In genomic region chr15:101277943-101278564, GRCh38 we compare ENCODE assay signal across 8 cellular contexts. TPM values are rescaled to one million over a fixed set of nuclear protein-coding genes. Genes with fewer than 3 reads are reported as not detected.
DNase-seq lines count a peak whose midpoint lies in the region; ATAC-seq and TF ChIP-seq lines count a peak whose summit lies in the region.

No MANE protein-coding gene starts in this region.

- H3K27ac ChIP-seq in heart left ventricle: peak overlapping the region; percentile 66 to 97 (median 94)
- H3K27ac ChIP-seq in adrenal gland: peak overlapping the region in 3 of 5 donors; percentile 90 to 96 (median 90)
- peak overlapping the region; percentile 58 to 74 for H3K27ac ChIP-seq in lung (ENCODE audit: low read depth in 1 of 2, low read length in 1 of 2)
- peak overlapping the region; percentile 86 to 96 (median 92) for H3K27ac ChIP-seq in upper lobe of left lung
- H3K27ac ChIP-seq in aorta (ENCODE audit: low read depth in 1 of 2, low read length in 2 of 2): no peak overlapping the region

- H3K36me3 ChIP-seq in heart left ventricle: peaks cover 0 to 69% (median 64%) of the 10 kb centered on the region in 9 donors
- peaks cover 0 to 56% of the 10 kb centered on the region in 2 donors for H3K36me3 ChIP-seq in adrenal gland (replicated peaks in 1 of 2)
- peaks cover 26 to 43% of the 10 kb centered on the region in 2 donors for H3K36me3 ChIP-seq in lung (ENCODE audit: control insufficient read depth in 2 of 2, insufficient read depth in 2 of 2, low read length in 2 of 2)
- peaks cover 20 to 69% (median 46%) of the 10 kb centered on the region in 4 donors for H3K36me3 ChIP-seq in upper lobe of left lung
- H3K36me3 ChIP-seq in aorta (ENCODE audit: control insufficient read depth in 1 of 2, insufficient read depth in 2 of 2, low read length in 1 of 2): peaks cover 4 to 14% of the 10 kb centered on the region in 2 donors

- TF ChIP-seq POLR2A in heart left ventricle (IDR thresholded peaks at IDR 0.05): no peak
- no peak for TF ChIP-seq POLR2A in adrenal gland (IDR thresholded peaks at IDR 0.05)
- TF ChIP-seq POLR2A in upper lobe of left lung (IDR thresholded peaks at IDR 0.05): no peak

- intact Hi-C loops in heart left ventricle (cut with DNase I) (loop anchor here in 1 of 10 donors (10.0 kb wide), 1 partner anchor 673 kb away; the partner anchor contains the start of genes ASB7 and LINS1), left ventricle myocardium superior (cut with micrococcal nuclease) (no loop called here), adrenal gland (cut with DNase I) (no loop called here), aorta (cut with DNase I) (loop anchor here in 1 of 2 donors (1.0 kb wide), 1 partner anchor 17 kb away; the partner anchor contains the start of gene SNRPA1)

- H3K4me3 ChIP-seq in heart left ventricle: peak overlapping the region in 11 of 12 donors; percentile 62 to 98 (median 92)
- H3K4me3 ChIP-seq in adrenal gland: peak overlapping the region in 2 of 4 donors; percentile 60 to 85
- peak overlapping the region; percentile 86 for H3K4me3 ChIP-seq in lung
- peak overlapping the region in 3 of 4 donors; percentile 69 to 93 (median 91) for H3K4me3 ChIP-seq in upper lobe of left lung
- H3K4me3 ChIP-seq in aorta (ENCODE audit: low read length in 2 of 2): no peak overlapping the region

- no peaks in the 10 kb centered on the region for H3K27me3 ChIP-seq in heart left ventricle
- H3K27me3 ChIP-seq in adrenal gland: no peaks in the 10 kb centered on the region
- H3K27me3 ChIP-seq in lung (ENCODE audit: control insufficient read depth, insufficient read depth): no peaks in the 10 kb centered on the region
- H3K27me3 ChIP-seq in upper lobe of left lung: no peaks in the 10 kb centered on the region
- H3K27me3 ChIP-seq in aorta (ENCODE audit: control insufficient read depth in 1 of 2, insufficient read depth in 2 of 2, low read length in 1 of 2): no peaks in the 10 kb centered on the region

- 79 to 84% (median 80%) methylated on average over 12 of the region's 12 CpGs for WGBS in heart left ventricle, 4 donors
- 73 to 84% (median 76%) methylated on average over 12 of the region's 12 CpGs for WGBS in adrenal gland, 4 donors
- WGBS in lung, 2 donors: 85 to 88% methylated on average over 12 of the region's 12 CpGs
- WGBS in upper lobe of left lung, 2 donors: 87 to 89% methylated on average over 12 of the region's 12 CpGs
- 77 to 78% methylated on average over 12 of the region's 12 CpGs for WGBS in aorta, 2 donors

- H3K4me1 ChIP-seq in heart left ventricle (peaks cover 6 to 29% (median 18%) of the 10 kb centered on the region in 12 donors), adrenal gland (replicated peaks in 1 of 2) (peaks cover 9 to 16% of the 10 kb centered on the region in 2 donors), lung (ENCODE audit: control insufficient read depth in 2 of 2, insufficient read depth in 2 of 2, low read length in 2 of 2) (no peaks in the 10 kb centered on the region), upper lobe of left lung (peaks cover 16 to 24% (median 18%) of the 10 kb centered on the region in 4 donors), aorta (ENCODE audit: control insufficient read depth in 1 of 2, insufficient read depth in 2 of 2, low read length in 2 of 2) (no peaks in the 10 kb centered on the region)

- TF ChIP-seq EP300 in upper lobe of left lung (IDR thresholded peaks at IDR 0.05): no peak

- H3K9me3 ChIP-seq in heart left ventricle (no peaks in the 10 kb centered on the region), adrenal gland (replicated peaks in 1 of 3) (no peaks in the 10 kb centered on the region), lung (ENCODE audit: control insufficient read depth in 2 of 2, insufficient read depth in 1 of 2, low read length in 1 of 2) (no peaks in the 10 kb centered on the region), upper lobe of left lung (no peaks in the 10 kb centered on the region), aorta (ENCODE audit: control insufficient read depth, low read length) (no peaks in the 10 kb centered on the region)

- TF ChIP-seq CTCF in heart left ventricle (IDR thresholded peaks at IDR 0.05): no peak
- no peak for TF ChIP-seq CTCF in adrenal gland (IDR thresholded peaks at IDR 0.05)
- no peak for TF ChIP-seq CTCF in lung (IDR thresholded peaks at IDR 0.05; ENCODE audit: control extremely low read depth, extremely low read depth)
- no peak for TF ChIP-seq CTCF in upper lobe of left lung (IDR thresholded peaks at IDR 0.05)

- DNase-seq in heart left ventricle (no peak), left ventricle myocardium superior (no peak), adrenal gland (peak in 1 of 7 donors; percentile 53), lung (ENCODE audit: low spot score) (no peak), upper lobe of left lung (no peak), aorta (no peak), DMS79 (lab: John Stamatoyannopoulos, UW) (no peak)

- ATAC-seq in heart left ventricle (peak in 1 of 4 donors; percentile 5), left ventricle myocardium superior (no peak), lung (ENCODE audit: insufficient read depth, low FRiP score) (no peak), upper lobe of left lung (ENCODE audit: low FRiP score in 2 of 2) (no peak), aorta (ENCODE audit: low FRiP score) (no peak), HG02870 (IDR thresholded peaks at IDR 0.05; ENCODE audit: unreplicated experiment) (no peak)

RNA-seq across cellular contexts. Expression of gene SELENOS, which starts 0.8 kb away (rescaled TPM):
- 10 to 100 TPM; 38.7 to 72.4 (median 47.5) TPM for total RNA-seq in heart left ventricle
- polyA plus RNA-seq in heart left ventricle: 100 to 1,000 TPM in 1 of 2 donors, 10 to 100 TPM in 1; 52.5 to 209 TPM
- 39.3 TPM for total RNA-seq in left ventricle myocardium superior
- total RNA-seq in adrenal gland: 100 to 1,000 TPM in 1 of 8 donors, 10 to 100 TPM in 7; 47.7 to 165 (median 81.6) TPM
- 100 to 1,000 TPM in 1 of 3 donors, 10 to 100 TPM in 2; 47.9 to 205 (median 68.8) TPM for polyA plus RNA-seq in adrenal gland
- total RNA-seq in lung: 10 to 100 TPM; 41.7 to 84.1 TPM
- 100 to 1,000 TPM in 1 of 2 donors, 10 to 100 TPM in 1; 79.8 to 158 TPM for polyA plus RNA-seq in lung
- 100 to 1,000 TPM in 2 of 6 donors, 10 to 100 TPM in 4; 48.2 to 106 (median 78.2) TPM for total RNA-seq in upper lobe of left lung
- 10 to 100 TPM; 69.0 to 74.3 TPM for total RNA-seq in aorta
- polyA plus RNA-seq in aorta: 100 to 1,000 TPM; 115 to 123 TPM

RNA-seq across cellular contexts. Expression of gene SNRPA1, which starts 17.0 kb away (rescaled TPM):
- total RNA-seq in heart left ventricle: 10 to 100 TPM; 17.6 to 44.3 (median 28.6) TPM
- 10 to 100 TPM; 30.2 to 57.8 TPM for polyA plus RNA-seq in heart left ventricle
- 27.5 TPM for total RNA-seq in left ventricle myocardium superior
- 10 to 100 TPM; 16.0 to 58.6 (median 27.1) TPM for total RNA-seq in adrenal gland
- polyA plus RNA-seq in adrenal gland: 10 to 100 TPM; 29.3 to 65.0 (median 44.4) TPM
- 10 to 100 TPM; 34.5 to 46.7 TPM for total RNA-seq in lung
- 10 to 100 TPM; 55.8 to 57.7 TPM for polyA plus RNA-seq in lung
- total RNA-seq in upper lobe of left lung: 10 to 100 TPM; 32.1 to 53.4 (median 40.2) TPM
- 10 to 100 TPM; 46.4 to 49.2 TPM for total RNA-seq in aorta
- polyA plus RNA-seq in aorta: 10 to 100 TPM; 37.6 to 54.1 TPM

RNA-seq across cellular contexts. Expression of gene CHSY1, which starts 26.2 kb away (rescaled TPM):
- total RNA-seq in heart left ventricle (10 to 100 TPM in 7 of 9 donors, 1 to 10 TPM in 2; 8.7 to 41.3 (median 11.1) TPM), left ventricle myocardium superior (11.7 TPM), adrenal gland (10 to 100 TPM; 28.8 to 82.5 (median 37.7) TPM), lung (10 to 100 TPM; 33.0 to 52.2 TPM), upper lobe of left lung (10 to 100 TPM; 12.4 to 38.3 (median 23.7) TPM), aorta (10 to 100 TPM; 65.4 to 78.4 TPM)
- polyA plus RNA-seq in heart left ventricle (1 to 10 TPM; 5.6 to 8.7 TPM), adrenal gland (10 to 100 TPM; 14.8 to 29.2 (median 18.5) TPM), lung (10 to 100 TPM; 11.8 to 27.7 TPM), aorta (10 to 100 TPM; 10.8 to 34.2 TPM)

Comparison
In these comparisons a context has a peak if more than half of its experiments do, and no peak if none do; other contexts are left out.
1. H3K27ac ChIP-seq: peak in heart left ventricle (12 of 12), adrenal gland (3 of 5), lung (2 of 2) and upper lobe of left lung (4 of 4); none in aorta (0 of 2).
2. H3K4me3 ChIP-seq: peak in heart left ventricle (11 of 12), lung (single experiment) and upper lobe of left lung (3 of 4); none in aorta (0 of 2).